Comparison of ENCODE assay signal across 9 cellular contexts in the genomic region with DNA sequence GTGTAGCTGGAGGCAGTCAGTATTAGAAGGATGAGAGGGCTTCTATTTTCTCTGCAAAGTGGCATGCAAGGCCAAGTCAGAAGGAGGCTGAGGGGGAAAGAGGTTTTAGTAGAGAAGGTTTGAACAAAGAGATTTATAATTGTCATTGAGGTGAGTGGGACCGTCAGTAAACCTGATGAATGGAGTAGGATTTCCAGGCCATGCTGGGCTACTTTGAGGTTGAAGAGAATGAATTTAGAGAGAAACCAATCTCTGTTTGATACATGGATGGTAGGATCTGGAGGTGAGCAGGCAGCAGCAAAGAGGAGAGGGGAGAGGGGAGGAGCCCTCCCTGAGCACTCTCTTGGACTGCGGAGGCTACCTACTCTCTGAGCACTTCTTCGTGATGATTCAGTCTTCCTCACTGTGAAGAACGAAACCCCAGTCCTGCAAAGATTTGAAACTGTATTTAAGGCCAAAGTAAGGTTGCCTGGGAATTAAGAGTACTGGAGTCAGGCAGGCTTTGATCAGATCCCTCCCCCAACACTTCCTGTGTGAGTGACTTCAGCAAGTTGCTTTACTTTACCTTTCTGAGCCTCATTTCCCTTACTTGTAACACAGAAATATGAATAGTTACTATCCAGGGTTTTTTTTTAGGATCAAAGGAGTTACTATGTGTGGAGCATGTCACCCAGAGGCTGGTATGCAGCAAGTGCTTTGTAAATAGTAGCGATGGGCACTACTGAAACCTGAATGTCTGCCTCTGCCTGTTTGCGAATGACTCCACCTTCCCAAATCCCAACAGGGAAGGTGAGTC.
A peak's percentile ranks its signal among the peaks of the same experiment; 100 is the strongest.
DNase-seq lines count a peak whose midpoint lies in the region; ATAC-seq lines count a peak whose summit lies in the region.
"Had no signal": no experiment of that assay in that cellular context is flagged by ENCODE, and none has a peak within 500 bp of the region (broad histone marks: within the 10 kb centered on the region; RNA-seq: fewer than 3 reads in every experiment).

No MANE protein-coding gene starts in this region.

- H3K4me1 Mint-ChIP-seq in activated T-cell treated with anti-CD3 and anti-CD28 coated beads, Interleukin-2, amount 50 U/mL, for 72 hours (ENCODE audit: low read depth), result peaks cover 76% of the 10 kb centered on the region
- peaks cover 77% of the 10 kb centered on the region for H3K4me1 Mint-ChIP-seq in activated CD4-positive, alpha-beta memory T cell treated with anti-CD3 and anti-CD28 coated beads for 36 hours (ENCODE audit: low read depth)

- intact Hi-C loops in activated CD4-positive, alpha-beta memory T cell treated with anti-CD3 and anti-CD28 coated beads for 36 hours (cut with micrococcal nuclease), result loop anchor here (1.0 kb wide), 1 partner anchor 34 kb away; no protein-coding TSS in a partner anchor

- H3K27ac Mint-ChIP-seq in activated T-cell treated with anti-CD3 and anti-CD28 coated beads, Interleukin-2, amount 50 U/mL, for 72 hours, result peak overlapping the region; percentile 54
- peak overlapping the region; percentile 70 for H3K27ac Mint-ChIP-seq in activated CD4-positive, alpha-beta memory T cell treated with anti-CD3 and anti-CD28 coated beads for 36 hours

- H3K27me3 ChIP-seq in thymus (ENCODE audit: control insufficient read depth, insufficient read depth), result no peaks in the 10 kb centered on the region

- H3K9me3 Mint-ChIP-seq in activated T-cell treated with anti-CD3 and anti-CD28 coated beads, Interleukin-2, amount 50 U/mL, for 72 hours, result no peaks in the 10 kb centered on the region
- no peaks in the 10 kb centered on the region for H3K9me3 Mint-ChIP-seq in activated CD4-positive, alpha-beta memory T cell treated with anti-CD3 and anti-CD28 coated beads for 36 hours

- peaks cover 19 to 54% of the 10 kb centered on the region in 2 donors for H3K36me3 Mint-ChIP-seq in activated T-cell treated with anti-CD3 and anti-CD28 coated beads, Interleukin-2, amount 50 U/mL, for 72 hours (ENCODE audit: insufficient read depth in 2 of 2)
- H3K36me3 Mint-ChIP-seq in activated CD4-positive, alpha-beta memory T cell treated with anti-CD3 and anti-CD28 coated beads for 36 hours, result peaks cover 66% of the 10 kb centered on the region

- no peak overlapping the region for H3K4me3 ChIP-seq in thymus (ENCODE audit: low read length)
- H3K4me3 ChIP-seq: coronary artery had no signal

- peaks cover 6% of the 10 kb centered on the region for H3K4me1 ChIP-seq in thymus (ENCODE audit: control insufficient read depth, insufficient read depth, low read length)

- peaks cover 3% of the 10 kb centered on the region for H3K36me3 ChIP-seq in thymus (ENCODE audit: control insufficient read depth, insufficient read depth)

- WGBS in thymus, result 94% methylated on average over 6 of the region's 6 CpGs

- CTCF ChIA-PET in activated CD4-positive, alpha-beta memory T cell treated with anti-CD3 and anti-CD28 coated beads for 36 hours (lab: Charles Lee), result interaction anchor here (3.8 kb wide), 1 partner anchor 214 kb away, joined by 21 read pairs; no protein-coding TSS in a partner anchor

- DNase-seq in activated T-cell treated with anti-CD3 and anti-CD28 coated beads, Interleukin-2, amount 50 U/mL, for 72 hours, result no peak
- no peak for DNase-seq in activated T-cell treated with anti-CD3 and anti-CD28 coated beads, Interleukin-2, amount 50 U/mL, for 1 hour
- DNase-seq in activated CD4-positive, alpha-beta memory T cell treated with anti-CD3 and anti-CD28 coated beads for 36 hours, result peak; percentile 31
- DNase-seq in kidney tubule cell (ENCODE audit: low spot score) (peak; percentile 66), NCI-H2171 (lab: John Stamatoyannopoulos, UW) (no peak)

- H3K27me3 Mint-ChIP-seq in activated T-cell treated with anti-CD3 and anti-CD28 coated beads, Interleukin-2, amount 50 U/mL, for 72 hours (ENCODE audit: low read depth), result no peaks in the 10 kb centered on the region
- no peaks in the 10 kb centered on the region for H3K27me3 Mint-ChIP-seq in activated CD4-positive, alpha-beta memory T cell treated with anti-CD3 and anti-CD28 coated beads for 36 hours

- peak overlapping the region; percentile 62 for H3K27ac ChIP-seq in thymus (ENCODE audit: low read depth)
- H3K27ac ChIP-seq: coronary artery had no signal

- peak; percentile 62 to 69 for ATAC-seq in activated T-cell treated with anti-CD3 and anti-CD28 coated beads, Interleukin-2, amount 50 U/mL, for 72 hours (replicated peaks in 1 of 2)
- no peak for ATAC-seq in GM18858 (IDR thresholded peaks at IDR 0.05; ENCODE audit: unreplicated experiment)
- no peak for ATAC-seq in HG03457 (IDR thresholded peaks at IDR 0.05; ENCODE audit: unreplicated experiment)

- no peaks in the 10 kb centered on the region for H3K9me3 ChIP-seq in thymus (ENCODE audit: control insufficient read depth)

- H3K4me3 Mint-ChIP-seq in activated T-cell treated with anti-CD3 and anti-CD28 coated beads, Interleukin-2, amount 50 U/mL, for 72 hours, result peak overlapping the region; percentile 2 to 45
- H3K4me3 Mint-ChIP-seq in activated CD4-positive, alpha-beta memory T cell treated with anti-CD3 and anti-CD28 coated beads for 36 hours, result no peak overlapping the region

- POLR2A ChIA-PET in activated CD4-positive, alpha-beta memory T cell treated with anti-CD3 and anti-CD28 coated beads for 36 hours (lab: Charles Lee), result no interaction called here

Comparison
In these comparisons a context has a peak if more than half of its experiments do, and no peak if none do; other contexts are left out.
1. ATAC-seq: peak in activated T-cell treated with anti-CD3 and anti-CD28 coated beads, Interleukin-2, amount 50 U/mL, for 72 hours (2 of 2); none in GM18858 (single experiment) and HG03457 (single experiment).
2. DNase-seq: peak in activated CD4-positive, alpha-beta memory T cell treated with anti-CD3 and anti-CD28 coated beads for 36 hours (single experiment) and kidney tubule cell (single experiment); none in activated T-cell treated with anti-CD3 and anti-CD28 coated beads, Interleukin-2, amount 50 U/mL, for 72 hours (0 of 2), activated T-cell treated with anti-CD3 and anti-CD28 coated beads, Interleukin-2, amount 50 U/mL, for 1 hour (single experiment) and NCI-H2171 (single experiment).